Comparison of ENCODE assay signal across 18 cellular contexts in genomic region chr3:173138031-173138430, GRCh38. TPM values are rescaled to one million over a fixed set of nuclear protein-coding genes. Genes with fewer than 3 reads are reported as not detected.
"Had no signal": no experiment of that assay in that cellular context is flagged by ENCODE, and none has a peak within 500 bp of the region (broad histone marks: within the 10 kb centered on the region; RNA-seq: fewer than 3 reads in every experiment).

No MANE protein-coding gene starts in this region.

- FAIRE-seq: bronchial epithelial cell, colon, endometrium, keratinocyte had no signal

- H3K27ac ChIP-seq: lower lobe of right lung, psoas muscle had no signal

- DNase-seq: activated CD4-positive, alpha-beta T cell treated with anti-CD3 and anti-CD28 coated beads, Interleukin-2, amount 50 U/mL, for 1 hour; activated CD8-positive, alpha-beta memory T cell treated with anti-CD3 and anti-CD28 coated beads for 24 hours; activated naive CD8-positive, alpha-beta T cell treated with anti-CD3 and anti-CD28 coated beads, Interleukin-2, amount 10 ng/mL, durations not matched to agents 7 days and 5 days; lower lobe of right lung; nephron progenitor cell; psoas muscle; stimulated activated CD4-positive, alpha-beta T cell treated with anti-CD3 and anti-CD28 coated beads, Interleukin-1b, Interleukin-23, amount 100 ng/mL, for 48 hours; stimulated activated naive CD8-positive, alpha-beta T cell treated with anti-CD3 and anti-CD28 coated beads, Interleukin-15, amount 100 ng/mL, for 72 hours; T-helper 1 cell; T1000 had no signal

- H3K9me3 ChIP-seq: lower lobe of right lung, psoas muscle had no signal

- H3K4me3 ChIP-seq: lower lobe of right lung, psoas muscle had no signal

- H3K36me3 ChIP-seq: lower lobe of right lung had no signal

- H3K4me1 ChIP-seq: lower lobe of right lung, psoas muscle had no signal

- ATAC-seq: activated CD4-positive, CD25-positive, alpha-beta regulatory T cell treated with anti-CD3 and anti-CD28 coated beads, Interleukin-2, amount 50 U/mL, for 24 hours; esophagus mucosa; lower lobe of right lung; psoas muscle; stimulated activated naive CD8-positive, alpha-beta T cell treated with anti-CD3 and anti-CD28 coated beads, Interleukin-15, amount 100 ng/mL, for 72 hours had no signal

RNA-seq across cellular contexts. Expression of gene SPATA16, which starts 3.0 kb away (rescaled TPM):
- total RNA-seq: activated naive CD8-positive, alpha-beta T cell treated with anti-CD3 and anti-CD28 coated beads, Interleukin-2, amount 10 ng/mL, durations not matched to agents 7 days and 5 days; bronchial epithelial cell; esophagus mucosa; lower lobe of right lung; osteoblast; psoas muscle; temporal lobe had no signal
